ENCODE assay signal across 14 cellular contexts in genomic region chr10:132184816-132185593, GRCh38. TPM values are rescaled to one million over a fixed set of nuclear protein-coding genes. Genes with fewer than 3 reads are reported as not detected.
DNase-seq lines count a peak whose midpoint lies in the region; FAIRE-seq and TF ChIP-seq lines count a peak whose summit lies in the region.
"Had no signal": no experiment of that assay in that cellular context is flagged by ENCODE, and none has a peak within 500 bp of the region (broad histone marks: within the 10 kb centered on the region; RNA-seq: fewer than 3 reads in every experiment).

No MANE protein-coding gene starts in this region.

- POLR2A ChIA-PET in HEK293T (lab: Yijun Ruan, JAX) = no interaction called here

- TF ChIP-seq CTCF in chondrocyte (IDR thresholded peaks at IDR 0.05) (no peak), neural progenitor cell (IDR thresholded peaks at IDR 0.05) (no peak)

- no peak for DNase-seq in activated CD4-positive, alpha-beta T cell treated with anti-CD3 and anti-CD28 coated beads, Interleukin-2, amount 10 ng/mL, durations not matched to agents 24 days and 14 days
- DNase-seq in activated CD4-positive, alpha-beta T cell treated with anti-CD3 and anti-CD28 coated beads for 48 hours = no peak
- DNase-seq in HEK293T (ENCODE audit: extremely low spot score) (no peak), chondrocyte (ENCODE audit: low spot score) (no peak), neural progenitor cell (ENCODE audit: low spot score) (no peak), NOMO-1 treated with DMSO at 0.1 percent for 48 hours (lab: John Stamatoyannopoulos, UW; ENCODE audit: unreplicated experiment) (no peak), GM12892 (ENCODE audit: insufficient read length) (no peak)
- DNase-seq in effector CD8-positive, alpha-beta T cell (lab: John Stamatoyannopoulos, UW) = no peak
- DNase-seq: NCI-H1694, RPMI8226, trophoblast cell had no signal

- H3K4me3 Mint-ChIP-seq in activated CD4-positive, alpha-beta T cell treated with anti-CD3 and anti-CD28 coated beads, Interleukin-2, amount 10 ng/mL, durations not matched to agents 24 days and 14 days = peak overlapping the region; percentile 64
- H3K4me3 Mint-ChIP-seq in chondrocyte (ENCODE audit: unreplicated experiment) (peak overlapping the region; percentile 21), neural progenitor cell (peak overlapping the region; percentile 81)

- no peak for FAIRE-seq in GM12892 (lab: Jason Lieb, UNC)
- FAIRE-seq: colon had no signal

- H4K20me1 ChIP-seq in neural progenitor cell (ENCODE audit: low read depth) = peaks cover 52% of the 10 kb centered on the region

- peaks cover 16% of the 10 kb centered on the region for H3K4me1 Mint-ChIP-seq in activated CD4-positive, alpha-beta T cell treated with anti-CD3 and anti-CD28 coated beads, Interleukin-2, amount 10 ng/mL, durations not matched to agents 24 days and 14 days
- H3K4me1 Mint-ChIP-seq in chondrocyte (ENCODE audit: low read depth) (peaks cover 14% of the 10 kb centered on the region), neural progenitor cell (peaks cover 15% of the 10 kb centered on the region)

- peaks cover 11% of the 10 kb centered on the region for H3F3A ChIP-seq in neural progenitor cell (ENCODE audit: low read depth)

- CTCF ChIA-PET in HEK293T (lab: Yijun Ruan, JAX) = no interaction called here

- intact Hi-C loops in activated CD4-positive, alpha-beta T cell treated with anti-CD3 and anti-CD28 coated beads, Interleukin-2, amount 10 ng/mL, durations not matched to agents 24 days and 14 days (cut with micrococcal nuclease) = loop anchor here (1.0 to 10.0 kb wide), 5 partner anchors 23 to 1190 kb away; partner anchors contain the start of genes ECHS1, INPP5A, LRRC27 and PAOX

- H3K27me3 ChIP-seq in neural progenitor cell = peaks cover 91% of the 10 kb centered on the region

- TF ChIP-seq POLR2A in GM12892 (IDR thresholded peaks at IDR 0.05; ENCODE audit: low read depth, low read length) = no peak

- peaks cover 6% of the 10 kb centered on the region for H3K4me1 ChIP-seq in neural progenitor cell

- no peak overlapping the region for H3K27ac Mint-ChIP-seq in activated CD4-positive, alpha-beta T cell treated with anti-CD3 and anti-CD28 coated beads, Interleukin-2, amount 10 ng/mL, durations not matched to agents 24 days and 14 days
- H3K27ac Mint-ChIP-seq in chondrocyte (ENCODE audit: unreplicated experiment) = no peak overlapping the region
- peak overlapping the region; percentile 23 for H3K27ac Mint-ChIP-seq in neural progenitor cell
- H3K27ac Mint-ChIP-seq: IgD-negative memory B cell had no signal

- no peak overlapping the region for H3K4me2 ChIP-seq in neural progenitor cell

- H3K27me3 Mint-ChIP-seq in activated CD4-positive, alpha-beta T cell treated with anti-CD3 and anti-CD28 coated beads, Interleukin-2, amount 10 ng/mL, durations not matched to agents 24 days and 14 days = peaks cover 37% of the 10 kb centered on the region
- H3K27me3 Mint-ChIP-seq in chondrocyte (ENCODE audit: low read depth) = peaks cover 30% of the 10 kb centered on the region
- H3K27me3 Mint-ChIP-seq in neural progenitor cell (ENCODE audit: insufficient read depth, low read depth) = peaks cover 34% of the 10 kb centered on the region

- H3K4me3 ChIP-seq in neural progenitor cell = no peak overlapping the region

- H3K79me2 ChIP-seq in neural progenitor cell (ENCODE audit: low read depth) = no peaks in the 10 kb centered on the region

- H3K9me3 Mint-ChIP-seq in activated CD4-positive, alpha-beta T cell treated with anti-CD3 and anti-CD28 coated beads, Interleukin-2, amount 10 ng/mL, durations not matched to agents 24 days and 14 days = no peaks in the 10 kb centered on the region
- H3K9me3 Mint-ChIP-seq in chondrocyte (ENCODE audit: low read depth) (no peaks in the 10 kb centered on the region), neural progenitor cell (no peaks in the 10 kb centered on the region)

- no peaks in the 10 kb centered on the region for H3K9me3 ChIP-seq in neural progenitor cell (ENCODE audit: low read depth)
- H3K9me3 ChIP-seq: adrenal gland had no signal

- H3K9ac ChIP-seq in neural progenitor cell = no peak overlapping the region

- H3K27ac ChIP-seq in neural progenitor cell = no peak overlapping the region
- H3K27ac ChIP-seq: adrenal gland had no signal

- peaks cover 2% of the 10 kb centered on the region for H3K36me3 Mint-ChIP-seq in activated CD4-positive, alpha-beta T cell treated with anti-CD3 and anti-CD28 coated beads, Interleukin-2, amount 10 ng/mL, durations not matched to agents 24 days and 14 days (ENCODE audit: low read depth)
- H3K36me3 Mint-ChIP-seq in chondrocyte (ENCODE audit: low read depth) (no peaks in the 10 kb centered on the region), neural progenitor cell (peaks cover 12% of the 10 kb centered on the region)

- H3K36me3 ChIP-seq in neural progenitor cell = no peaks in the 10 kb centered on the region
- H3K36me3 ChIP-seq: adrenal gland had no signal

- H2AFZ ChIP-seq in neural progenitor cell (replicated peaks) = no peak overlapping the region

TF ChIP-seq in HEK293T, 16 proteins besides CTCF, POLR2A, EP300 and RAD21:
- TF ChIP-seq SP1 (IDR thresholded peaks at IDR 0.05) (no peak), PKNOX1 (IDR thresholded peaks at IDR 0.05) (peak; percentile 35; the same call in 1 of the 2 replicates)

RNA-seq across cellular contexts. Expression of gene DPYSL4, which starts 1.7 kb away (rescaled TPM):
- total RNA-seq in activated CD4-positive, alpha-beta T cell treated with anti-CD3 and anti-CD28 coated beads, Interleukin-2, amount 10 ng/mL, durations not matched to agents 24 days and 14 days = 32.5 TPM in 2 replicates
- 19.9 to 37.6 TPM (median 35.2 TPM) in 3 replicates for total RNA-seq in chondrocyte
- total RNA-seq in neural progenitor cell (ENCODE audit: low replicate concordance) = 17.7 and 28.1 TPM in 2 replicates
- not detected for polyA plus RNA-seq in GM12892 (2012; ENCODE audit: missing spikeins)
- polyA plus RNA-seq: IgD-negative memory B cell had no signal

Comparison
In these comparisons a context has a peak if more than half of its experiments do, and no peak if none do; other contexts are left out.
1. H3K4me3 Mint-ChIP-seq: peak in every context shown above with its lines; median percentile 81 in neural progenitor cell; 64 in activated CD4-positive, alpha-beta T cell treated with anti-CD3 and anti-CD28 coated beads, Interleukin-2, amount 10 ng/mL, durations not matched to agents 24 days and 14 days; 21 in chondrocyte.